Comparison of ENCODE assay signal across 1 cellular context in the genomic region with DNA sequence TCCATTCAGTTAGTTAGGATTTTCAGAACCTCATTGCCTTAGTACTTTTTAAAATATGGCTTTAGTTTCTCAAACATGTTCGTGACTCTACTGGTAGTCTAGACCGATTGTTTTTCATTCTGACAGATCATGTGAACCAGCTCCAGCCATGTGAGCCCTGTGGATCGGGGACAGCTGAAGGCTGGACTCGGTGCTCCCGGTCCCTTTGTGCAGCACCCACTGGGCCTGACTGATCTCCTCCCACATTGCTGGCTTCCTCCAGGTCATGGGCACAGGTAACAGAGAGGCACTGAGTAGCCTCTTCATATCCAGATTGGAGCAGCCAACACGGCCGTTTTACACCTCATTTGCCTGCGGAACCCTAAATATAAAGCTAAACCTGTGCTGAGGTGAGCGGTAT.
TF ChIP-seq lines count a peak whose summit lies in the region.

No MANE protein-coding gene starts in this region.

TF ChIP-seq in HepG2, 621 proteins besides CTCF, POLR2A, EP300 and RAD21 (continued from another document):
- TF ChIP-seq KLF15 (CRISPR knock-in tag; IDR thresholded peaks at IDR 0.05; ENCODE audit: borderline replicate concordance) (no peak), ZFP82 (CRISPR knock-in tag; IDR thresholded peaks at IDR 0.05; ENCODE audit: borderline replicate concordance) (no peak), PRMT3 (CRISPR knock-in tag; IDR thresholded peaks at IDR 0.05; ENCODE audit: borderline replicate concordance, low read depth) (no peak), RARA (CRISPR knock-in tag; IDR thresholded peaks at IDR 0.05) (no peak), ZNF563 (CRISPR knock-in tag; IDR thresholded peaks at IDR 0.05) (no peak), HDAC1 (CRISPR knock-in tag; IDR thresholded peaks at IDR 0.05) (no peak)
- TF ChIP-seq, protein P1, sequence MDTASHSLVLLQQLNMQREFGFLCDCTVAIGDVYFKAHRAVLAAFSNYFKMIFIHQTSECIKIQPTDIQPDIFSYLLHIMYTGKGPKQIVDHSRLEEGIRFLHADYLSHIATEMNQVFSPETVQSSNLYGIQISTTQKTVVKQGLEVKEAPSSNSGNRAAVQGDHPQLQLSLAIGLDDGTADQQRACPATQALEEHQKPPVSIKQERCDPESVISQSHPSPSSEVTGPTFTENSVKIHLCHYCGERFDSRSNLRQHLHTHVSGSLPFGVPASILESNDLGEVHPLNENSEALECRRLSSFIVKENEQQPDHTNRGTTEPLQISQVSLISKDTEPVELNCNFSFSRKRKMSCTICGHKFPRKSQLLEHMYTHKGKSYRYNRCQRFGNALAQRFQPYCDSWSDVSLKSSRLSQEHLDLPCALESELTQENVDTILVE (CRISPR knock-in tag; IDR thresholded peaks at IDR 0.05): no peak
